12 cellular contexts compared by ENCODE assay signal in genomic region chr16:16019488-16019887, GRCh38.
A peak's percentile ranks its signal among the peaks of the same experiment; 100 is the strongest.
DNase-seq lines count a peak whose midpoint lies in the region; FAIRE-seq and TF ChIP-seq lines count a peak whose summit lies in the region.
"Had no signal": no experiment of that assay in that cellular context is flagged by ENCODE, and none has a peak within 500 bp of the region (broad histone marks: within the 10 kb centered on the region; RNA-seq: fewer than 3 reads in every experiment).

No MANE protein-coding gene starts in this region.

- H3K36me3 Mint-ChIP-seq in astrocyte (ENCODE audit: low read depth, unreplicated experiment), result peaks cover 33% of the 10 kb centered on the region

- peaks cover 77% of the 10 kb centered on the region for H3K36me3 ChIP-seq in BLaER1
- H3K36me3 ChIP-seq in astrocyte (ENCODE audit: insufficient read depth, low read length), result peaks cover 13% of the 10 kb centered on the region

- H3K4me3 ChIP-seq in BLaER1 (no peak overlapping the region), astrocyte (ENCODE audit: insufficient read depth, low read depth, low read length) (no peak overlapping the region)

- H3K9ac ChIP-seq in BLaER1, result no peak overlapping the region
- H3K9ac ChIP-seq in astrocyte (ENCODE audit: low read length), result peak overlapping the region; percentile 5

- H3K9me3 ChIP-seq in BLaER1 (no peaks in the 10 kb centered on the region), astrocyte (ENCODE audit: insufficient read depth, low read depth, low read length) (no peaks in the 10 kb centered on the region)

- TF ChIP-seq POLR2A in GM12892 (IDR thresholded peaks at IDR 0.05; ENCODE audit: low read depth, low read length), result no peak

- peaks cover 27% of the 10 kb centered on the region for H3K4me1 Mint-ChIP-seq in astrocyte (ENCODE audit: low read depth, unreplicated experiment)

- H3K27ac ChIP-seq in BLaER1 (peak overlapping the region; percentile 39), astrocyte (ENCODE audit: low read depth, low read length) (no peak overlapping the region)

- TF ChIP-seq CTCF in astrocyte (IDR thresholded peaks at IDR 0.05; ENCODE audit: insufficient read depth, low read depth, low read length), result no peak

- peaks cover 15% of the 10 kb centered on the region for H4K20me1 ChIP-seq in BLaER1
- H4K20me1 ChIP-seq in astrocyte (ENCODE audit: insufficient read depth, low read length), result peaks cover 16% of the 10 kb centered on the region

- H3K79me2 ChIP-seq in astrocyte (ENCODE audit: insufficient read depth, low read length), result peaks cover 8% of the 10 kb centered on the region

- H3K27me3 ChIP-seq in BLaER1 (no peaks in the 10 kb centered on the region), astrocyte (ENCODE audit: insufficient read depth, low read length) (no peaks in the 10 kb centered on the region)

- FAIRE-seq in astrocyte (lab: Jason Lieb, UNC) (no peak), GM12892 (lab: Jason Lieb, UNC) (no peak)

- no peak overlapping the region for H3K27ac Mint-ChIP-seq in astrocyte (ENCODE audit: unreplicated experiment)
- H3K27ac Mint-ChIP-seq: progenitor cell of endocrine pancreas had no signal

- peak; percentile 71 for DNase-seq in HT1080 (ENCODE audit: low read depth)
- DNase-seq in astrocyte (ENCODE audit: low read depth), result peak; percentile 54
- peak; percentile 74 for DNase-seq in kidney tubule cell (ENCODE audit: low spot score)
- DNase-seq in GM12892 (ENCODE audit: insufficient read length), result no peak
- DNase-seq in DMS114 treated with DMSO at 0.1 percent for 48 hours (lab: John Stamatoyannopoulos, UW; ENCODE audit: unreplicated experiment), result no peak
- no peak for DNase-seq in mucosa of gallbladder (ENCODE audit: low spot score)
- no peak for DNase-seq in NCI-H526 treated with DMSO at 0.1 percent for 48 hours (lab: John Stamatoyannopoulos, UW)
- DNase-seq: cerebellar nuclear complex, NCI-H1048, T-helper 1 cell had no signal

- peak overlapping the region; percentile 85 for H3K4me2 ChIP-seq in BLaER1
- peak overlapping the region; percentile 28 for H3K4me2 ChIP-seq in astrocyte (ENCODE audit: low read length)

- no peaks in the 10 kb centered on the region for H3K27me3 Mint-ChIP-seq in astrocyte (ENCODE audit: low read depth, unreplicated experiment)
- H3K27me3 Mint-ChIP-seq: progenitor cell of endocrine pancreas had no signal

- H3K4me1 ChIP-seq in BLaER1 (peaks cover 88% of the 10 kb centered on the region), astrocyte (ENCODE audit: insufficient read depth, low read length) (peaks cover 34% of the 10 kb centered on the region)

- no peaks in the 10 kb centered on the region for H3K9me3 Mint-ChIP-seq in astrocyte (ENCODE audit: unreplicated experiment)

- no peak overlapping the region for H3K4me3 Mint-ChIP-seq in astrocyte (ENCODE audit: unreplicated experiment)

- H2AFZ ChIP-seq in astrocyte (ENCODE audit: low read depth, low read length), result no peak overlapping the region

Comparison
In these comparisons a context has a peak if more than half of its experiments do, and no peak if none do; other contexts are left out.
1. DNase-seq: peak in HT1080 (single experiment), astrocyte (single experiment) and kidney tubule cell (single experiment); none in GM12892 (single experiment), DMS114 treated with DMSO at 0.1 percent for 48 hours (single experiment), mucosa of gallbladder (single experiment) and NCI-H526 treated with DMSO at 0.1 percent for 48 hours (single experiment).